In genomic region chr6:15244605-15245360, GRCh38 we compare ENCODE assay signal across 1 cellular context.
A peak's percentile ranks its signal among the peaks of the same experiment; 100 is the strongest.
TF ChIP-seq lines count a peak whose summit lies in the region.

No MANE protein-coding gene starts in this region.

TF ChIP-seq in K562, 482 proteins besides CTCF, POLR2A, EP300 and RAD21 (continued from another document and continues in another):
- TF ChIP-seq, protein P1, sequence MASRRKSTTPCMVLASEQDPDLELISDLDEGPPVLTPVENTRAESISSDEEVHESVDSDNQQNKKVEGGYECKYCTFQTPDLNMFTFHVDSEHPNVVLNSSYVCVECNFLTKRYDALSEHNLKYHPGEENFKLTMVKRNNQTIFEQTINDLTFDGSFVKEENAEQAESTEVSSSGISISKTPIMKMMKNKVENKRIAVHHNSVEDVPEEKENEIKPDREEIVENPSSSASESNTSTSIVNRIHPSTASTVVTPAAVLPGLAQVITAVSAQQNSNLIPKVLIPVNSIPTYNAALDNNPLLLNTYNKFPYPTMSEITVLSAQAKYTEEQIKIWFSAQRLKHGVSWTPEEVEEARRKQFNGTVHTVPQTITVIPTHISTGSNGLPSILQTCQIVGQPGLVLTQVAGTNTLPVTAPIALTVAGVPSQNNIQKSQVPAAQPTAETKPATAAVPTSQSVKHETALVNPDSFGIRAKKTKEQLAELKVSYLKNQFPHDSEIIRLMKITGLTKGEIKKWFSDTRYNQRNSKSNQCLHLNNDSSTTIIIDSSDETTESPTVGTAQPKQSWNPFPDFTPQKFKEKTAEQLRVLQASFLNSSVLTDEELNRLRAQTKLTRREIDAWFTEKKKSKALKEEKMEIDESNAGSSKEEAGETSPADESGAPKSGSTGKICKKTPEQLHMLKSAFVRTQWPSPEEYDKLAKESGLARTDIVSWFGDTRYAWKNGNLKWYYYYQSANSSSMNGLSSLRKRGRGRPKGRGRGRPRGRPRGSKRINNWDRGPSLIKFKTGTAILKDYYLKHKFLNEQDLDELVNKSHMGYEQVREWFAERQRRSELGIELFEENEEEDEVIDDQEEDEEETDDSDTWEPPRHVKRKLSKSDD (conservative IDR thresholded peaks at IDR 0.05; ENCODE audit: low read length): no peak
- TF ChIP-seq MED1 (CRISPR knock-in tag; IDR thresholded peaks at IDR 0.05; ENCODE audit: borderline replicate concordance) (0 out of 2 replicates have a peak, but pooled peaks have one; percentile 84), ZNF584 (CRISPR knock-in tag; IDR thresholded peaks at IDR 0.05; ENCODE audit: low read depth) (peak; percentile 75; the same call in 1 of the 2 replicates), HMG20A (CRISPR knock-in tag; conservative IDR thresholded peaks at IDR 0.05) (no peak), MGA (IDR thresholded peaks at IDR 0.05) (peak; percentile 91), ZBTB34 (CRISPR knock-in tag; IDR thresholded peaks at IDR 0.05) (no peak), GATAD2B (IDR thresholded peaks at IDR 0.05; ENCODE audit: borderline replicate concordance) (peak; percentile 95), POLR2AphosphoS5 (IDR thresholded peaks at IDR 0.05; ENCODE audit: control insufficient read depth, insufficient read depth, low read depth, low read length) (peak; percentile 69; the same call in 1 of the 2 replicates), ZC3H4 (CRISPR knock-in tag; IDR thresholded peaks at IDR 0.05; ENCODE audit: borderline replicate concordance) (peak; percentile 91), NFATC3 (IDR thresholded peaks at IDR 0.05) (no peak), CBX3 (IDR thresholded peaks at IDR 0.05; ENCODE audit: borderline replicate concordance in 1 of 2, low read length in 2 of 2) (peak in 1 of 2 experiments; percentile 14; a peak in 1 of 3 replicates), ZNF212 (CRISPR knock-in tag; IDR thresholded peaks at IDR 0.05) (0 out of 2 replicates have a peak, but pooled peaks have one; percentile 82), ZNF449 (CRISPR knock-in tag; IDR thresholded peaks at IDR 0.05) (no peak), ILF3 (IDR thresholded peaks at IDR 0.05; ENCODE audit: borderline replicate concordance) (peak; percentile 64; the same call in 1 of the 2 replicates), SRSF1 (IDR thresholded peaks at IDR 0.05; ENCODE audit: low read depth, low read length) (no peak), XRCC3 (IDR thresholded peaks at IDR 0.05) (no peak), CHD1 (IDR thresholded peaks at IDR 0.05; ENCODE audit: low read length) (peak; percentile 88), FOSL1 (tag; conservative IDR thresholded peaks at IDR 0.05) (peak; percentile 30), DDX20 (tag; IDR thresholded peaks at IDR 0.05; ENCODE audit: low read depth) (no peak), FOXJ3 (CRISPR knock-in tag; IDR thresholded peaks at IDR 0.05) (no peak), SMARCE1 (IDR thresholded peaks at IDR 0.05) (no peak), KDM2B (CRISPR knock-in tag; IDR thresholded peaks at IDR 0.05) (peak; percentile 32; the same call in 1 of the 2 replicates), TEAD1 (CRISPR knock-in tag; IDR thresholded peaks at IDR 0.05) (peak in 1 of 2 experiments; percentile 41), KLF10 (CRISPR knock-in tag; IDR thresholded peaks at IDR 0.05) (no peak), ZNF232 (CRISPR knock-in tag; IDR thresholded peaks at IDR 0.05) (no peak), HDAC8 (tag; IDR thresholded peaks at IDR 0.05) (peak; percentile 66), ERF (CRISPR knock-in tag; IDR thresholded peaks at IDR 0.05) (peak; percentile 95), HDAC3 (IDR thresholded peaks at IDR 0.05; ENCODE audit: borderline replicate concordance, partially characterized antibody) (no peak), YY1 (IDR thresholded peaks at IDR 0.05; ENCODE audit: borderline replicate concordance in 1 of 3, control insufficient read depth in 1 of 3, extremely low read depth in 1 of 3, insufficient read depth in 3 of 3, insufficient read length in 1 of 3, insufficient replicate concordance in 2 of 3, low read depth in 1 of 3, low read length in 2 of 3) (peak in 1 of 3 experiments; percentile 19), ZBTB1 (CRISPR knock-in tag; IDR thresholded peaks at IDR 0.05; ENCODE audit: borderline replicate concordance, low read depth) (peak; percentile 42; the same call in 1 of the 2 replicates), BRD4 (IDR thresholded peaks at IDR 0.05) (no peak), YBX1 (IDR thresholded peaks at IDR 0.05) (no peak), SIN3A (IDR thresholded peaks at IDR 0.05; ENCODE audit: borderline replicate concordance in 2 of 2, control insufficient read depth in 1 of 2, low read depth in 2 of 2, low read length in 2 of 2) (peak in 1 of 2 experiments; percentile 57; a peak in 1 of 4 replicates)
- TF ChIP-seq, protein P2, sequence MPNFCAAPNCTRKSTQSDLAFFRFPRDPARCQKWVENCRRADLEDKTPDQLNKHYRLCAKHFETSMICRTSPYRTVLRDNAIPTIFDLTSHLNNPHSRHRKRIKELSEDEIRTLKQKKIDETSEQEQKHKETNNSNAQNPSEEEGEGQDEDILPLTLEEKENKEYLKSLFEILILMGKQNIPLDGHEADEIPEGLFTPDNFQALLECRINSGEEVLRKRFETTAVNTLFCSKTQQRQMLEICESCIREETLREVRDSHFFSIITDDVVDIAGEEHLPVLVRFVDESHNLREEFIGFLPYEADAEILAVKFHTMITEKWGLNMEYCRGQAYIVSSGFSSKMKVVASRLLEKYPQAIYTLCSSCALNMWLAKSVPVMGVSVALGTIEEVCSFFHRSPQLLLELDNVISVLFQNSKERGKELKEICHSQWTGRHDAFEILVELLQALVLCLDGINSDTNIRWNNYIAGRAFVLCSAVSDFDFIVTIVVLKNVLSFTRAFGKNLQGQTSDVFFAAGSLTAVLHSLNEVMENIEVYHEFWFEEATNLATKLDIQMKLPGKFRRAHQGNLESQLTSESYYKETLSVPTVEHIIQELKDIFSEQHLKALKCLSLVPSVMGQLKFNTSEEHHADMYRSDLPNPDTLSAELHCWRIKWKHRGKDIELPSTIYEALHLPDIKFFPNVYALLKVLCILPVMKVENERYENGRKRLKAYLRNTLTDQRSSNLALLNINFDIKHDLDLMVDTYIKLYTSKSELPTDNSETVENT (CRISPR knock-in tag; IDR thresholded peaks at IDR 0.05): peak; percentile 88
- TF ChIP-seq, protein P3, sequence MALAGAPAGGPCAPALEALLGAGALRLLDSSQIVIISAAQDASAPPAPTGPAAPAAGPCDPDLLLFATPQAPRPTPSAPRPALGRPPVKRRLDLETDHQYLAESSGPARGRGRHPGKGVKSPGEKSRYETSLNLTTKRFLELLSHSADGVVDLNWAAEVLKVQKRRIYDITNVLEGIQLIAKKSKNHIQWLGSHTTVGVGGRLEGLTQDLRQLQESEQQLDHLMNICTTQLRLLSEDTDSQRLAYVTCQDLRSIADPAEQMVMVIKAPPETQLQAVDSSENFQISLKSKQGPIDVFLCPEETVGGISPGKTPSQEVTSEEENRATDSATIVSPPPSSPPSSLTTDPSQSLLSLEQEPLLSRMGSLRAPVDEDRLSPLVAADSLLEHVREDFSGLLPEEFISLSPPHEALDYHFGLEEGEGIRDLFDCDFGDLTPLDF (CRISPR knock-in tag; IDR thresholded peaks at IDR 0.05): peak; percentile 21; the same call in 1 of the 2 replicates
- TF ChIP-seq, protein P4, sequence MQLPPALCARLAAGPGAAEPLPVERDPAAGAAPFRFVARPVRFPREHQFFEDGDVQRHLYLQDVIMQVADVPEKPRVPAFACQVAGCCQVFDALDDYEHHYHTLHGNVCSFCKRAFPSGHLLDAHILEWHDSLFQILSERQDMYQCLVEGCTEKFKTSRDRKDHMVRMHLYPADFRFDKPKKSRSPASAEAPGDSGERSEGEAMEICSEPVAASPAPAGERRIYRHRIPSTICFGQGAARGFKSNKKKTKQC (CRISPR knock-in tag; IDR thresholded peaks at IDR 0.05): no peak; the same call in 1 of the 2 replicates
- TF ChIP-seq, protein P5, sequence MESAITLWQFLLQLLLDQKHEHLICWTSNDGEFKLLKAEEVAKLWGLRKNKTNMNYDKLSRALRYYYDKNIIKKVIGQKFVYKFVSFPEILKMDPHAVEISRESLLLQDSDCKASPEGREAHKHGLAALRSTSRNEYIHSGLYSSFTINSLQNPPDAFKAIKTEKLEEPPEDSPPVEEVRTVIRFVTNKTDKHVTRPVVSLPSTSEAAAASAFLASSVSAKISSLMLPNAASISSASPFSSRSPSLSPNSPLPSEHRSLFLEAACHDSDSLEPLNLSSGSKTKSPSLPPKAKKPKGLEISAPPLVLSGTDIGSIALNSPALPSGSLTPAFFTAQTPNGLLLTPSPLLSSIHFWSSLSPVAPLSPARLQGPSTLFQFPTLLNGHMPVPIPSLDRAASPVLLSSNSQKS (CRISPR knock-in tag; IDR thresholded peaks at IDR 0.05): no peak
